6 cellular contexts compared by ENCODE assay signal in genomic region chr2:36999416-36999815, GRCh38. TPM values are rescaled to one million over a fixed set of nuclear protein-coding genes. Genes with fewer than 3 reads are reported as not detected.
DNase-seq lines count a peak whose midpoint lies in the region; ATAC-seq, FAIRE-seq and TF ChIP-seq lines count a peak whose summit lies in the region.
"Not testable (repeated sequence)": the region's sequence is repeated elsewhere in the genome, so short reads cannot be mapped to it uniquely, and the experiment has no call there.

No MANE protein-coding gene starts in this region.

- H3K27ac ChIP-seq in HEK293 (ENCODE audit: extremely low read depth, low read depth, low read length); K562 (ENCODE audit: extremely low read depth, low read depth, low read length); trophoblast cell (ENCODE audit: low read depth, low read length): not testable (repeated sequence)
- peak overlapping the region; percentile 73 for H3K27ac ChIP-seq in hepatocyte

- H3K4me2 ChIP-seq in K562 (ENCODE audit: insufficient read depth, low read length); hepatocyte; trophoblast cell (ENCODE audit: low read length): not testable (repeated sequence)

- H4K20me1 ChIP-seq in K562 (replicated peaks; ENCODE audit: control insufficient read depth, insufficient read depth, low read length); hepatocyte (ENCODE audit: insufficient read depth, poor library complexity, severe bottlenecking): not testable (repeated sequence)

- not testable (repeated sequence) for ATAC-seq in WTC11, K562

- H3K23ac ChIP-seq in trophoblast cell (ENCODE audit: low read length) = not testable (repeated sequence)

- H3K4me1 ChIP-seq in HEK293 (ENCODE audit: control insufficient read depth, insufficient read depth, low read length); K562 (replicated peaks in 1 of 2; ENCODE audit: control insufficient read depth in 2 of 2, insufficient read depth in 2 of 2, low read length in 2 of 2); hepatocyte (ENCODE audit: insufficient read depth); trophoblast cell (ENCODE audit: control insufficient read depth in 1 of 2, insufficient read depth in 2 of 2, low read length in 2 of 2): not testable (repeated sequence)

- H3K9ac ChIP-seq in K562 (ENCODE audit: insufficient read depth in 1 of 2, low read depth in 2 of 2, low read length in 2 of 2); trophoblast cell (ENCODE audit: low read length): not testable (repeated sequence)

- peak overlapping the region; percentile 54 for H4K12ac ChIP-seq in trophoblast cell (ENCODE audit: low read depth, low read length)

- not testable (repeated sequence) for H3K4ac ChIP-seq in trophoblast cell (ENCODE audit: low read depth, low read length)

- H3K4me1 Mint-ChIP-seq in WTC11; dendritic cell treated with granulocyte-macrophage colony-stimulating factor and Interleukin-4, amounts not matched to agents 40 ng/mL and 50 ng/mL, for 4 days (ENCODE audit: low read depth): not testable (repeated sequence)

- TF ChIP-seq POLR2A in K562 (conservative IDR thresholded peaks at IDR 0.05) = not testable (repeated sequence)

- H2BK120ac ChIP-seq in trophoblast cell (ENCODE audit: insufficient read depth, low read length, poor library complexity) = not testable (repeated sequence)

- DNase-seq in WTC11 (ENCODE audit: low spot score); K562 (ENCODE audit: extremely low read depth in 1 of 4, low spot score in 3 of 4); hepatocyte (ENCODE audit: low spot score); trophoblast cell: not testable (repeated sequence)

- H3K27me3 Mint-ChIP-seq in WTC11 (ENCODE audit: low read depth); dendritic cell treated with granulocyte-macrophage colony-stimulating factor and Interleukin-4, amounts not matched to agents 40 ng/mL and 50 ng/mL, for 4 days: not testable (repeated sequence)

- not testable (repeated sequence) for H3K4me3 Mint-ChIP-seq in WTC11; dendritic cell treated with granulocyte-macrophage colony-stimulating factor and Interleukin-4, amounts not matched to agents 40 ng/mL and 50 ng/mL, for 4 days

- H2AFZ ChIP-seq in K562 (ENCODE audit: low read depth, low read length); hepatocyte; trophoblast cell (ENCODE audit: insufficient read depth, low read length, poor library complexity): not testable (repeated sequence)

- H2BK12ac ChIP-seq in trophoblast cell (ENCODE audit: low read length) = not testable (repeated sequence)

- not testable (repeated sequence) for H3K9me2 ChIP-seq in hepatocyte (replicated peaks; ENCODE audit: insufficient read depth)

- H3K79me2 ChIP-seq in K562 (ENCODE audit: control insufficient read depth, insufficient read depth, low read length); hepatocyte; trophoblast cell (ENCODE audit: control insufficient read depth, insufficient read depth, low read length, poor library complexity): not testable (repeated sequence)

- H4K91ac ChIP-seq in trophoblast cell (ENCODE audit: low read depth, low read length) = not testable (repeated sequence)

- H3K14ac ChIP-seq in trophoblast cell (ENCODE audit: low read length) = not testable (repeated sequence)

- not testable (repeated sequence) for H3K18ac ChIP-seq in trophoblast cell (ENCODE audit: low read length)

- not testable (repeated sequence) for TF ChIP-seq EP300 in K562 (IDR thresholded peaks at IDR 0.05; ENCODE audit: low read length)

- BruUV-seq in K562 (replicated peaks; lab: Mats Ljungman, UMichigan) = not testable (repeated sequence)

- H2BK5ac ChIP-seq in trophoblast cell (ENCODE audit: low read depth, low read length, poor library complexity) = not testable (repeated sequence)

- POLR2A ChIA-PET in HEK293 (lab: Yijun Ruan, JAX); WTC11 (lab: Charles Lee): not testable (repeated sequence)
- POLR2A ChIA-PET in K562 (lab: Yijun Ruan, JAX) = interaction anchor here (0.6 kb wide), 1 partner anchor 14 kb away, joined by 3 read pairs; no protein-coding TSS in a partner anchor

- H3K9me1 ChIP-seq in K562 (ENCODE audit: control insufficient read depth, insufficient read depth, low read length) = not testable (repeated sequence)

- H3K27me3 ChIP-seq in K562 (ENCODE audit: control insufficient read depth in 2 of 2, insufficient read depth in 2 of 2, low read length in 2 of 2); hepatocyte; trophoblast cell (ENCODE audit: insufficient read depth, low read length): not testable (repeated sequence)

- intact Hi-C loops in K562 (cut with micrococcal nuclease); dendritic cell treated with granulocyte-macrophage colony-stimulating factor and Interleukin-4, amounts not matched to agents 40 ng/mL and 50 ng/mL, for 4 days (cut with micrococcal nuclease): not testable (repeated sequence)

- H4K8ac ChIP-seq in trophoblast cell (ENCODE audit: low read depth, low read length) = not testable (repeated sequence)

- CTCF ChIA-PET in HEK293 (lab: Yijun Ruan, JAX); WTC11 (lab: Charles Lee); K562 (lab: Yijun Ruan, JAX; ENCODE audit: low intra/inter-chr PET ratio): not testable (repeated sequence)

- H3K36me3 ChIP-seq in HEK293 (ENCODE audit: control insufficient read depth in 2 of 2, insufficient read depth in 1 of 2, low read length in 2 of 2) = peaks cover 26 to 53% of the 10 kb centered on the region in 2 experiments; a peak in 2 of 3 replicates
- peaks cover 36% of the 10 kb centered on the region; the same call in 2 of the 3 replicates for H3K36me3 ChIP-seq in K562 (ENCODE audit: control insufficient read depth, insufficient read depth, low read length)
- not testable (repeated sequence) for H3K36me3 ChIP-seq in hepatocyte (replicated peaks; ENCODE audit: insufficient read depth, low read depth)
- H3K36me3 ChIP-seq in trophoblast cell (ENCODE audit: control insufficient read depth in 1 of 2, insufficient read depth in 2 of 2, low read length in 2 of 2) = peaks cover 9 to 21% of the 10 kb centered on the region in 2 experiments

- not testable (repeated sequence) for H3K9me3 Mint-ChIP-seq in WTC11; dendritic cell treated with granulocyte-macrophage colony-stimulating factor and Interleukin-4, amounts not matched to agents 40 ng/mL and 50 ng/mL, for 4 days

- WGBS in K562 (ENCODE audit: insufficient coverage, low coverage, missing lambda C conversion rate) = 98% methylated on average over 9 of the region's 9 CpGs
- WGBS in hepatocyte (ENCODE audit: low lambda C conversion rate, missing lambda C conversion rate) = 98% methylated on average over 9 of the region's 9 CpGs
- no CpG with 5 or more reads among the region's 9 CpGs for WGBS in trophoblast cell (ENCODE audit: extremely low coverage, insufficient coverage, insufficient read length)

- in situ Hi-C loops in K562 (cut with MboI) = not testable (repeated sequence)

- H3K9me3 ChIP-seq in HEK293 (ENCODE audit: control insufficient read depth, insufficient read depth, low read depth, low read length); K562 (replicated peaks; ENCODE audit: control insufficient read depth, insufficient read depth, low read depth, low read length); hepatocyte (ENCODE audit: low read depth); trophoblast cell (ENCODE audit: insufficient read depth, low read depth, low read length): not testable (repeated sequence)

- not testable (repeated sequence) for H3K27ac Mint-ChIP-seq in WTC11
- H3K27ac Mint-ChIP-seq in dendritic cell treated with granulocyte-macrophage colony-stimulating factor and Interleukin-4, amounts not matched to agents 40 ng/mL and 50 ng/mL, for 4 days = peak overlapping the region; percentile 9

- not testable (repeated sequence) for H3K4me3 ChIP-seq in HEK293 (ENCODE audit: low read depth, low read length); K562; hepatocyte; trophoblast cell (ENCODE audit: low read depth, low read length)

- FAIRE-seq in K562 (lab: Jason Lieb, UNC) = not testable (repeated sequence)

- peaks cover 18% of the 10 kb centered on the region for H3K36me3 Mint-ChIP-seq in WTC11
- H3K36me3 Mint-ChIP-seq in dendritic cell treated with granulocyte-macrophage colony-stimulating factor and Interleukin-4, amounts not matched to agents 40 ng/mL and 50 ng/mL, for 4 days (ENCODE audit: low read depth) = peaks cover 90% of the 10 kb centered on the region

- not testable (repeated sequence) for H2AK5ac ChIP-seq in trophoblast cell (ENCODE audit: low read length)

- H3K79me1 ChIP-seq in trophoblast cell (ENCODE audit: low read length) = not testable (repeated sequence)

- not testable (repeated sequence) for TF ChIP-seq RAD21 in K562 (CRISPR knock-in tag; conservative IDR thresholded peaks at IDR 0.05 in 1 of 2, IDR thresholded peaks at IDR 0.05 in 1 of 2)

- TF ChIP-seq CTCF in HEK293 (tag by site-specific recombination; IDR thresholded peaks at IDR 0.05); WTC11 (IDR thresholded peaks at IDR 0.05); K562 (IDR thresholded peaks at IDR 0.05 in 2 of 3, conservative IDR thresholded peaks at IDR 0.05 in 1 of 3; ENCODE audit: insufficient read depth in 2 of 3, low read depth in 1 of 3, low read length in 3 of 3); hepatocyte (IDR thresholded peaks at IDR 0.05; ENCODE audit: poor library complexity): not testable (repeated sequence)

RNA-seq across cellular contexts. Expression of gene STRN, which starts 33.1 kb away (rescaled TPM):
- 31.1 to 34.7 TPM (median 31.3 TPM) in 3 replicates for total RNA-seq in WTC11 (2021)
- 8.8 and 32.4 TPM in 2 replicates for total RNA-seq in K562 (2011; cell fraction: chromatin; rRNA removed; ENCODE audit: low replicate concordance)
- total RNA-seq in K562 (2011; cell fraction: nucleolus; rRNA removed) = 3.0 and 5.8 TPM in 2 replicates
- total RNA-seq in K562 (2011; cell fraction: nucleoplasm; rRNA removed) = 12.8 and 26.0 TPM in 2 replicates
- total RNA-seq in K562 (2014; rRNA removed) = 12.8 and 13.4 TPM in 2 replicates
- 23.6 and 30.9 TPM in 2 replicates for total RNA-seq in K562 (2014; rRNA removed; fragmentation: Illumina TruSeq; extraction: Trizol)
- 18.1 and 20.0 TPM in 2 replicates for total RNA-seq in K562 (2015; rRNA removed; fragmentation: Illumina TruSeq; extraction: Trizol)
- 26.4 and 29.1 TPM in 2 replicates for total RNA-seq in K562 (2021)
- 24.2 and 31.2 TPM in 2 replicates for polyA plus RNA-seq in K562 (2011; rRNA removed)
- polyA plus RNA-seq in K562 (2011; cell fraction: cytosol; rRNA removed) = 11.4 and 12.9 TPM in 2 replicates
- 14.0 and 19.6 TPM in 2 replicates for polyA plus RNA-seq in K562 (2011; cell fraction: nucleus; rRNA removed)
- 13.4 and 16.0 TPM in 2 replicates for polyA plus RNA-seq in K562 (2012)
- polyA plus RNA-seq in K562 (2014; fragmentation: Illumina TruSeq; extraction: Trizol) = 19.2 and 22.4 TPM in 2 replicates
- polyA plus RNA-seq in K562 (2014; fragmentation: Nextera tagmentation; extraction: Ambion mirVana) = 1 to 10 TPM; 1.3 to 1.6 TPM
- 11.4 and 12.8 TPM in 2 replicates for polyA plus RNA-seq in K562 (2014; rRNA removed)
- polyA minus RNA-seq in K562 (2011; rRNA and poly(A)+ RNA removed) = 82.1 and 87.5 TPM in 2 replicates
- 19.7 and 28.7 TPM in 2 replicates for polyA minus RNA-seq in K562 (2011; cell fraction: cytosol; rRNA and poly(A)+ RNA removed)
- polyA minus RNA-seq in K562 (2011; cell fraction: nucleus; rRNA and poly(A)+ RNA removed) = 9.0 and 18.2 TPM in 2 replicates
- 13.9 and 14.1 TPM in 2 replicates for total RNA-seq in hepatocyte
- 4.4 TPM in 2 replicates for polyA plus RNA-seq in hepatocyte
- 24.2 and 24.7 TPM in 2 replicates for polyA plus RNA-seq in trophoblast cell (2013)
